ENCODE assay signal across 9 cellular contexts in the genomic region with DNA sequence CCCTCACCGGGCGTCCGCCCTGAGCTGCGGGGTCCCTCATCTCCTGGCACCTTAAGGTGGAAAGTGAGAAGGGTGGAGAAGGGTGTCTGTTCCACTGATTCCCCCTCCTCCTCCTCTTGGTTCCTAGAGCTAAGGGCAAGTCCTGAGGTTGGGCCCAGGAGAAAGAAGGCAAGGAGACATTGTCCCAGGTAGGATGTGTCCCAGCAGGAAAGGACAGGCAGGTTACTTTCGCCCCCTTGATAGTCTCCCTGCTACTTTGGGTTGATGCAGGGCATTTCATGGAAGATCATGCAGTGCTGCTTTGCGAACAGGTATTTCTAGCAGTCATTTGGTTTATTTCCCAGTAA. TPM values are rescaled to one million over a fixed set of nuclear protein-coding genes. Genes with fewer than 3 reads are reported as not detected.
A peak's percentile ranks its signal among the peaks of the same experiment; 100 is the strongest.
DNase-seq lines count a peak whose midpoint lies in the region; ATAC-seq and TF ChIP-seq lines count a peak whose summit lies in the region.
"Had no signal": no experiment of that assay in that cellular context is flagged by ENCODE, and none has a peak within 500 bp of the region (broad histone marks: within the 10 kb centered on the region; RNA-seq: fewer than 3 reads in every experiment).

No MANE protein-coding gene starts in this region.

- no peak overlapping the region for H3K14ac ChIP-seq in trophoblast cell (ENCODE audit: low read length)

- H3K79me1 ChIP-seq in trophoblast cell (ENCODE audit: low read length), result peaks cover 3% of the 10 kb centered on the region

- H3K4me3 ChIP-seq in GM08714 (ENCODE audit: low read length) (peak overlapping the region; percentile 52), RWPE2 (ENCODE audit: severe bottlenecking) (peak overlapping the region; percentile 48), foreskin fibroblast (ENCODE audit: low read depth in 1 of 2, low read length in 2 of 2) (peak overlapping the region; percentile 77 to 82), trophoblast cell (ENCODE audit: low read depth, low read length) (peak overlapping the region; percentile 81)

- no peaks in the 10 kb centered on the region for H3K9me3 ChIP-seq in RWPE2 (ENCODE audit: severe bottlenecking)
- H3K9me3 ChIP-seq in trophoblast cell (ENCODE audit: insufficient read depth, low read depth, low read length), result no peaks in the 10 kb centered on the region
- H3K9me3 ChIP-seq: adrenal gland had no signal

- H3K4ac ChIP-seq in trophoblast cell (ENCODE audit: low read depth, low read length), result no peak overlapping the region

- TF ChIP-seq CTCF in RWPE2 (IDR thresholded peaks at IDR 0.05; ENCODE audit: poor library complexity, severe bottlenecking), result no peak
- TF ChIP-seq CTCF in foreskin fibroblast (IDR thresholded peaks at IDR 0.05; ENCODE audit: low read depth, low read length), result no peak

- ATAC-seq in RWPE2 (ENCODE audit: low read depth), result no peak; the same call in 2 of the 3 replicates
- no peak for ATAC-seq in HG02981 (IDR thresholded peaks at IDR 0.05; ENCODE audit: unreplicated experiment)
- ATAC-seq in HG03196 (IDR thresholded peaks at IDR 0.05; ENCODE audit: unreplicated experiment), result no peak

- no peak overlapping the region for H2BK5ac ChIP-seq in trophoblast cell (ENCODE audit: low read depth, low read length, poor library complexity)

- no CpG with 5 or more reads among the region's 6 CpGs for whole genome bisulfite sequencing in trophoblast cell (ENCODE audit: extremely low coverage, insufficient coverage, insufficient read length)

- H3K79me2 ChIP-seq in trophoblast cell (ENCODE audit: control insufficient read depth, insufficient read depth, low read length, poor library complexity), result no peaks in the 10 kb centered on the region

- DNase-seq in RWPE2 (ENCODE audit: low spot score) (no peak), foreskin fibroblast (no peak), trophoblast cell (no peak), NCI-H1048 (lab: John Stamatoyannopoulos, UW) (no peak)
- no peak for DNase-seq in effector CD8-positive, alpha-beta T cell (lab: John Stamatoyannopoulos, UW)

- no peak overlapping the region for H2AK5ac ChIP-seq in trophoblast cell (ENCODE audit: low read length)

- no peak overlapping the region for H3K23ac ChIP-seq in trophoblast cell (ENCODE audit: low read length)

- no peak overlapping the region for H4K8ac ChIP-seq in trophoblast cell (ENCODE audit: low read depth, low read length)

- H3K36me3 ChIP-seq in RWPE2 (ENCODE audit: low read depth), result no peaks in the 10 kb centered on the region
- H3K36me3 ChIP-seq in trophoblast cell (ENCODE audit: control insufficient read depth in 1 of 2, insufficient read depth in 2 of 2, low read length in 2 of 2), result no peaks in the 10 kb centered on the region
- H3K36me3 ChIP-seq: adrenal gland had no signal

- H2BK120ac ChIP-seq in trophoblast cell (ENCODE audit: insufficient read depth, low read length, poor library complexity), result no peak overlapping the region

- H4K12ac ChIP-seq in trophoblast cell (ENCODE audit: low read depth, low read length), result no peak overlapping the region

- H2BK12ac ChIP-seq in trophoblast cell (ENCODE audit: low read length), result no peak overlapping the region

- H3K9ac ChIP-seq in trophoblast cell (ENCODE audit: low read length), result no peak overlapping the region

- H3K18ac ChIP-seq in trophoblast cell (ENCODE audit: low read length), result no peak overlapping the region

- peak overlapping the region; percentile 47 for H2AFZ ChIP-seq in trophoblast cell (ENCODE audit: insufficient read depth, low read length, poor library complexity)

- H3K4me1 ChIP-seq in RWPE2 (ENCODE audit: insufficient read depth, poor library complexity, severe bottlenecking), result peaks cover 4% of the 10 kb centered on the region
- H3K4me1 ChIP-seq in trophoblast cell (ENCODE audit: control insufficient read depth in 1 of 2, insufficient read depth in 2 of 2, low read length in 2 of 2), result peaks cover 2 to 3% of the 10 kb centered on the region in 2 experiments

- H3K27me3 ChIP-seq in RWPE2 (ENCODE audit: insufficient read depth, poor library complexity, severe bottlenecking) (no peaks in the 10 kb centered on the region), trophoblast cell (ENCODE audit: insufficient read depth, low read length) (no peaks in the 10 kb centered on the region)
- H3K27me3 ChIP-seq: adrenal gland had no signal

- no peak overlapping the region for H4K91ac ChIP-seq in trophoblast cell (ENCODE audit: low read depth, low read length)

- H3K27ac ChIP-seq in RWPE2 (ENCODE audit: poor library complexity, severe bottlenecking), result no peak overlapping the region
- H3K27ac ChIP-seq in trophoblast cell (ENCODE audit: low read depth, low read length), result no peak overlapping the region

- H3K4me2 ChIP-seq in trophoblast cell (ENCODE audit: low read length), result peak overlapping the region; percentile 74

RNA-seq across cellular contexts. Expression of a gene that starts 0.6 kb away (rescaled TPM):
- polyA plus RNA-seq in trophoblast cell (2013), result 0.15 and 0.17 TPM in 2 replicates

RNA-seq across cellular contexts. Expression of a gene that starts 32.9 kb away (rescaled TPM):
- 0.31 and 0.40 TPM in 2 replicates for polyA plus RNA-seq in trophoblast cell (2013)

RNA-seq across cellular contexts. Expression of a gene that starts 57.9 kb away (rescaled TPM):
- 0.42 and 0.47 TPM in 2 replicates for polyA plus RNA-seq in trophoblast cell (2013)
